Comparison of ENCODE assay signal across 9 cellular contexts in genomic region chr10:93594518-93594917, GRCh38. TPM values are rescaled to one million over a fixed set of nuclear protein-coding genes. Genes with fewer than 3 reads are reported as not detected.
"Had no signal": no experiment of that assay in that cellular context is flagged by ENCODE, and none has a peak within 500 bp of the region (broad histone marks: within the 10 kb centered on the region; RNA-seq: fewer than 3 reads in every experiment).

No MANE protein-coding gene starts in this region.

- H3K4me3 ChIP-seq: GM12878 had no signal

- ATAC-seq: GM12878 had no signal

- DNase-seq: GDM1, GF-D8 had no signal

- FAIRE-seq: G401.6, GM12878, GM12891, GM12892, GM18507, GM19239 had no signal

RNA-seq across cellular contexts. Expression of gene RBP4, which starts 6.5 kb away (rescaled TPM):
- total RNA-seq: G401 had no signal
- polyA plus RNA-seq: GM12878 had no signal

RNA-seq across cellular contexts. Expression of gene PDE6C, which starts 17.8 kb away (rescaled TPM):
- total RNA-seq: G401, GM12878 had no signal
- polyA plus RNA-seq: GM12878 had no signal

RNA-seq across cellular contexts. Expression of gene FFAR4, which starts 28.1 kb away (rescaled TPM):
- total RNA-seq: G401, GM12878 had no signal
- polyA plus RNA-seq: GM12878 had no signal
